In the genomic region with DNA sequence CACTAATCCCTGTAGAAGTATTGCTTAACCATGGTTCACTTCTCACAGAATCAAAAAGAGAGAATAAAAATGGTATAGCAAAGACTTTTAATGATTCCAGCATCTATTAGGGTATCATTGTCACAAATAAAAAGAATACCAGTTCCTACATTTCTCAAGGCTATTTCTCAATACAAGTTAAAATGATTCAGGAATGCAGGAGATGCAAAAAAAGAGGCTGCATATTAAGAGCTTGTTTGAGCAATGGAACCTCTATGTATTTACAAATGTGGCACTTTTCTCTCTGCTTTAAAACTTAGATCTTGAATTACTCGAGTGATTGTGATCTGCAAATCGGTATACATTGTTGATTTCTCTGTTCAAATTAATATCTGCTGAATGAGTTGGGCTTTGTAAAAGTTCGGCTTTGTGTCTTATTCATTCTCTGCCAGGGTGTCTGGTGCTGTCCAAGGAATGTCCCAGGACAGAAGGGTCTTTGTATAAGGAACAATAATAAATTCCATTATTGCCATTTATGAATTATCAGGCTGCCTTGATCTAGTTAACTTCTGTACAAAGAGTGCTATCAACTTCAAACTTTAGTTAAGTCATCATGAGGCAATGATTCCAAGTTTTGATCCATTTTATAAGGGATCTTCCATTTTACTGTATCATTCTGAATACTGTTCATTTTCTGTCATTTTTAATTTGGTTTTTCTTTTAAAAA, we compare ENCODE assay signal across 21 cellular contexts.
DNase-seq lines count a peak whose midpoint lies in the region; ATAC-seq, FAIRE-seq and TF ChIP-seq lines count a peak whose summit lies in the region.
"Had no signal": no experiment of that assay in that cellular context is flagged by ENCODE, and none has a peak within 500 bp of the region (broad histone marks: within the 10 kb centered on the region; RNA-seq: fewer than 3 reads in every experiment).

No MANE protein-coding gene starts in this region.

- H3K9ac ChIP-seq in smooth muscle cell (ENCODE audit: low read depth), result no peak overlapping the region

- peaks cover 42% of the 10 kb centered on the region for H3K79me2 ChIP-seq in smooth muscle cell (ENCODE audit: low read depth)

- H3K27ac ChIP-seq in smooth muscle cell (ENCODE audit: low read depth), result peak overlapping the region; percentile 97
- H3K27ac ChIP-seq in A673 (ENCODE audit: low read depth, low read length, poor library complexity, severe bottlenecking), result no peak overlapping the region

- no peak overlapping the region for H3K27ac Mint-ChIP-seq in naive thymus-derived CD8-positive, alpha-beta T cell
- H3K27ac Mint-ChIP-seq: CD4-positive, CD25-positive, alpha-beta regulatory T cell had no signal

- H3K4me1 ChIP-seq in smooth muscle cell (ENCODE audit: low read depth) (peaks cover 14% of the 10 kb centered on the region), A673 (ENCODE audit: insufficient read depth, low read length, poor library complexity, severe bottlenecking) (peaks cover 23% of the 10 kb centered on the region)

- H3K4me2 ChIP-seq in smooth muscle cell, result peak overlapping the region; percentile 52

- no peaks in the 10 kb centered on the region for H3K4me1 Mint-ChIP-seq in naive thymus-derived CD8-positive, alpha-beta T cell

- H3K4me3 Mint-ChIP-seq in naive thymus-derived CD8-positive, alpha-beta T cell, result no peak overlapping the region
- H3K4me3 Mint-ChIP-seq: CD4-positive, CD25-positive, alpha-beta regulatory T cell had no signal

- 93% methylated on average over 3 of the region's 3 CpGs for WGBS in smooth muscle cell (ENCODE audit: low lambda C conversion rate)

- no peak overlapping the region for H3K4me3 ChIP-seq in fibroblast of mammary gland (ENCODE audit: control insufficient read depth, low read depth, low read length)
- H3K4me3 ChIP-seq in smooth muscle cell, result no peak overlapping the region
- no peak overlapping the region for H3K4me3 ChIP-seq in A673 (ENCODE audit: low read depth, low read length, poor library complexity, severe bottlenecking)

- no peaks in the 10 kb centered on the region for H3K36me3 Mint-ChIP-seq in naive thymus-derived CD8-positive, alpha-beta T cell
- H3K36me3 Mint-ChIP-seq: CD4-positive, CD25-positive, alpha-beta regulatory T cell had no signal

- no peaks in the 10 kb centered on the region for H4K20me1 ChIP-seq in smooth muscle cell (ENCODE audit: low read depth)

- H3K9me3 Mint-ChIP-seq in naive thymus-derived CD8-positive, alpha-beta T cell, result no peaks in the 10 kb centered on the region
- H3K9me3 Mint-ChIP-seq: CD4-positive, CD25-positive, alpha-beta regulatory T cell had no signal

- intact Hi-C loops in A673 (cut with micrococcal nuclease; ENCODE audit: unreplicated experiment), result loop anchor here (5.0 kb wide), 2 partner anchors 88 to 363 kb away; a partner anchor contains a TSS

- H3F3A ChIP-seq in smooth muscle cell (ENCODE audit: low read depth), result peaks cover 22% of the 10 kb centered on the region

- peaks cover 0 to 2% (median 0%) of the 10 kb centered on the region in 5 donors for H3K27me3 Mint-ChIP-seq in naive thymus-derived CD8-positive, alpha-beta T cell
- H3K27me3 Mint-ChIP-seq: CD4-positive, CD25-positive, alpha-beta regulatory T cell had no signal

- CTCF ChIA-PET in A673 (lab: Charles Lee), result no interaction called here

- H3K27me3 ChIP-seq in smooth muscle cell (ENCODE audit: low read depth), result no peaks in the 10 kb centered on the region
- H3K27me3 ChIP-seq in A673 (replicated peaks; ENCODE audit: insufficient read depth, low read depth, low read length, poor library complexity), result peaks cover 18% of the 10 kb centered on the region
- H3K27me3 ChIP-seq: BE2C had no signal

- ATAC-seq in SK-N-SH treated with all-trans-retinoic acid at 6 μM for 48 hours, result no peak
- ATAC-seq in naive thymus-derived CD8-positive, alpha-beta T cell, result no peak
- ATAC-seq: HepG2, PC-3 had no signal

- H3K36me3 ChIP-seq in smooth muscle cell (ENCODE audit: low read depth) (no peaks in the 10 kb centered on the region), A673 (ENCODE audit: insufficient read depth, low read length, poor library complexity, severe bottlenecking) (no peaks in the 10 kb centered on the region)
- H3K36me3 ChIP-seq: BE2C had no signal

- TF ChIP-seq CTCF in D721Med (IDR thresholded peaks at IDR 0.05; ENCODE audit: insufficient read depth, missing control alignments) (no peak), fibroblast of mammary gland (conservative IDR thresholded peaks at IDR 0.05; ENCODE audit: control insufficient read depth, insufficient read depth, low read depth, low read length) (no peak), smooth muscle cell (IDR thresholded peaks at IDR 0.05; ENCODE audit: borderline replicate concordance, insufficient read depth, poor library complexity, severe bottlenecking) (no peak), A673 (conservative IDR thresholded peaks at IDR 0.05; ENCODE audit: low read depth, low read length) (no peak)

- BruUV-seq in A673 (replicated peaks; lab: Mats Ljungman, UMichigan), result no TSS peak

- peak; percentile 48 for FAIRE-seq in D721Med (lab: Jason Lieb, UNC)
- FAIRE-seq: GM12892, GM18507, H1, HepG2 had no signal

- POLR2A ChIA-PET in naive thymus-derived CD8-positive, alpha-beta T cell (lab: Charles Lee), result no interaction called here
- POLR2A ChIA-PET in A673 (lab: Charles Lee; ENCODE audit: low non-redundant PET), result no interaction called here

- H3K9me3 ChIP-seq in smooth muscle cell (replicated peaks; ENCODE audit: low read depth) (no peaks in the 10 kb centered on the region), A673 (ENCODE audit: low read depth, low read length, poor library complexity, severe bottlenecking) (no peaks in the 10 kb centered on the region)
- H3K9me3 ChIP-seq: BE2C had no signal

- H2AFZ ChIP-seq in smooth muscle cell (ENCODE audit: low read depth), result no peak overlapping the region

- DNase-seq in D721Med (ENCODE audit: insufficient read length, low spot score) (no peak), fibroblast of mammary gland (ENCODE audit: low read depth) (peak; percentile 17), smooth muscle cell (lab: John Stamatoyannopoulos, UW; ENCODE audit: unreplicated experiment) (no peak), NCI-H2029 treated with DMSO at 0.1 percent for 48 hours (lab: John Stamatoyannopoulos, UW) (no peak), A673 (ENCODE audit: low spot score) (no peak)
- DNase-seq in naive thymus-derived CD8-positive, alpha-beta T cell, result no peak
- DNase-seq: ACHN; CD4-positive, CD25-positive, alpha-beta regulatory T cell; KBM-7; NCI-H1694 treated with DMSO at 0.1 percent for 48 hours; NCI-H226; NCI-H524 treated with DMSO at 0.1 percent for 48 hours; PC-3; RPMI8226; SIG-M5 had no signal

TF ChIP-seq in SK-N-SH treated with all-trans-retinoic acid at 6 μM for 48 hours, 23 proteins besides CTCF, POLR2A, EP300 and RAD21:
- TF ChIP-seq TCF4 (CRISPR knock-in tag; IDR thresholded peaks at IDR 0.05; ENCODE audit: borderline replicate concordance) (0 out of 2 replicates have a peak, but pooled peaks have one; percentile 14), ISL1 (CRISPR knock-in tag; IDR thresholded peaks at IDR 0.05) (peak; percentile 92), CSDC2 (CRISPR knock-in tag; IDR thresholded peaks at IDR 0.05) (no peak), PPARA (CRISPR knock-in tag; IDR thresholded peaks at IDR 0.05; ENCODE audit: borderline replicate concordance) (no peak), GLIS3 (CRISPR knock-in tag; IDR thresholded peaks at IDR 0.05) (no peak), ESRRG (CRISPR knock-in tag; IDR thresholded peaks at IDR 0.05) (no peak), TOX (CRISPR knock-in tag; IDR thresholded peaks at IDR 0.05; ENCODE audit: borderline replicate concordance) (no peak)
- TF ChIP-seq, protein P1, sequence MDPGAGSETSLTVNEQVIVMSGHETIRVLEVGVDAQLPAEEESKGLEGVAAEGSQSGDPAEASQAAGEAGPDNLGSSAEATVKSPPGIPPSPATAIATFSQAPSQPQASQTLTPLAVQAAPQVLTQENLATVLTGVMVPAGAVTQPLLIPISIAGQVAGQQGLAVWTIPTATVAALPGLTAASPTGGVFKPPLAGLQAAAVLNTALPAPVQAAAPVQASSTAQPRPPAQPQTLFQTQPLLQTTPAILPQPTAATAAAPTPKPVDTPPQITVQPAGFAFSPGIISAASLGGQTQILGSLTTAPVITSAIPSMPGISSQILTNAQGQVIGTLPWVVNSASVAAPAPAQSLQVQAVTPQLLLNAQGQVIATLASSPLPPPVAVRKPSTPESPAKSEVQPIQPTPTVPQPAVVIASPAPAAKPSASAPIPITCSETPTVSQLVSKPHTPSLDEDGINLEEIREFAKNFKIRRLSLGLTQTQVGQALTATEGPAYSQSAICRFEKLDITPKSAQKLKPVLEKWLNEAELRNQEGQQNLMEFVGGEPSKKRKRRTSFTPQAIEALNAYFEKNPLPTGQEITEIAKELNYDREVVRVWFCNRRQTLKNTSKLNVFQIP (CRISPR knock-in tag; IDR thresholded peaks at IDR 0.05; ENCODE audit: borderline replicate concordance, low read depth), result no peak; the same call in 1 of the 2 replicates
- TF ChIP-seq, protein P2, sequence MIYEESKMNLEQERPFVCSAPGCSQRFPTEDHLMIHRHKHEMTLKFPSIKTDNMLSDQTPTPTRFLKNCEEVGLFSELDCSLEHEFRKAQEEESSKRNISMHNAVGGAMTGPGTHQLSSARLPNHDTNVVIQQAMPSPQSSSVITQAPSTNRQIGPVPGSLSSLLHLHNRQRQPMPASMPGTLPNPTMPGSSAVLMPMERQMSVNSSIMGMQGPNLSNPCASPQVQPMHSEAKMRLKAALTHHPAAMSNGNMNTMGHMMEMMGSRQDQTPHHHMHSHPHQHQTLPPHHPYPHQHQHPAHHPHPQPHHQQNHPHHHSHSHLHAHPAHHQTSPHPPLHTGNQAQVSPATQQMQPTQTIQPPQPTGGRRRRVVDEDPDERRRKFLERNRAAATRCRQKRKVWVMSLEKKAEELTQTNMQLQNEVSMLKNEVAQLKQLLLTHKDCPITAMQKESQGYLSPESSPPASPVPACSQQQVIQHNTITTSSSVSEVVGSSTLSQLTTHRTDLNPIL (CRISPR knock-in tag; IDR thresholded peaks at IDR 0.05; ENCODE audit: low read depth), result peak; percentile 61; the same call in 1 of the 2 replicates
